ENCODE assay signal across 8 cellular contexts in the genomic region with DNA sequence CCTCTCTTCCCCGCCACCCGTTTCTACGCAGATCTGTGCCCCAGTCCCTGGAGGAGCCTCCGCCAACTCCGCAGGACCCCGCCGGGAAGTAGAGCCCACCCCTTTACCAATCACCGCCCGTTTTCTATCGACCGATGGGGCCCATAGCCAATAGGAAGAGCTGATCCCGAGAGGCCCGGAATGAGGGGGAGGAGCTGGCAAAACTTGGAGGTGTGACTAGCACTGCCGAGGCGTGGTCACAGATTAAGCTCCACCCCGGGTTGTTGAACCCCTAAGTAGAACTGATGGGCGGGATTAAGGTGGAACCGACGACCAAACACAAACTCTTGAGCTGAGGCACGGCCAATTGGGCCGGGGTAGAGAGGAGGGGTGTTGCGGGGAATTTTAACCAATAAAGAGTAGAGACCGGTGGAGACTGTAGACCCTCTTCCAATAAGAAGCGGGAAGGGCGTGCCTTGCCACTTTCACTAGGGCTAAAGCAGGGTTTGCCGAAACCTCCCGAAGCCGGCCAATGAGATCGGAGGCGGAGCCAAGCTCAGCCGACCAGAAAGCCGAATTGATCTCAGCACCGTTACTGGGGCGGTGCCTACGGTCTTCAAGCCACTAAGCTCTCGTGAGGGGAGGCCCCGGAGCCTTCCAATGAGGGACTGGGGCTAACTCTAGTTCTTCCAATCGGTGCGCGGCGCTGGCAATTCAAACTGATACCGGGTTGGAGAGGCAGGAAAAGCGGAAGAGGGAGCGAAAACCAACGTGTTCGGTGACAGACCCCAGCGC. TPM values are rescaled to one million over a fixed set of nuclear protein-coding genes. Genes with fewer than 3 reads are reported as not detected.
DNase-seq lines count a peak whose midpoint lies in the region; ATAC-seq and TF ChIP-seq lines count a peak whose summit lies in the region.
"Not testable (repeated sequence)": the region's sequence is repeated elsewhere in the genome, so short reads cannot be mapped to it uniquely, and the experiment has no call there.

FAM72D (plus strand) TSS at position 691 of the 774 bp plus-strand sequence. CDS start 874 bp downstream, outside the sequence.
SRGAP2B (minus strand) TSS at position 45 of the 774 bp plus-strand sequence. CDS start 2,427 bp downstream, outside the sequence.

- not testable (repeated sequence) for H3K4me1 Mint-ChIP-seq in activated naive CD8-positive, alpha-beta T cell treated with anti-CD3 and anti-CD28 coated beads, Interleukin-2, amount 10 ng/mL, durations not matched to agents 7 days and 5 days; naive thymus-derived CD4-positive, alpha-beta T cell

- H3K27me3 ChIP-seq in NT2/D1 (ENCODE audit: insufficient read depth, insufficient read length); foreskin keratinocyte; naive thymus-derived CD4-positive, alpha-beta T cell (ENCODE audit: control insufficient read depth in 2 of 2, insufficient read depth in 2 of 2, low read length in 2 of 2); tibial artery: not testable (repeated sequence)

- CTCF ChIA-PET in naive thymus-derived CD4-positive, alpha-beta T cell (lab: Charles Lee), result not testable (repeated sequence)

- H3K36me3 Mint-ChIP-seq in activated naive CD8-positive, alpha-beta T cell treated with anti-CD3 and anti-CD28 coated beads, Interleukin-2, amount 10 ng/mL, durations not matched to agents 7 days and 5 days; naive thymus-derived CD4-positive, alpha-beta T cell: not testable (repeated sequence)

- POLR2A ChIA-PET in activated naive CD8-positive, alpha-beta T cell treated with anti-CD3 and anti-CD28 coated beads, Interleukin-2, amount 10 ng/mL, durations not matched to agents 7 days and 5 days (lab: Charles Lee); naive thymus-derived CD4-positive, alpha-beta T cell (lab: Charles Lee): not testable (repeated sequence)

- intact Hi-C loops in naive thymus-derived CD4-positive, alpha-beta T cell (cut with micrococcal nuclease); tibial artery (cut with DNase I; ENCODE audit: low total_unique reads): not testable (repeated sequence)

- not testable (repeated sequence) for H3K9me3 ChIP-seq in NT2/D1 (ENCODE audit: insufficient read depth, low read length); naive thymus-derived CD4-positive, alpha-beta T cell (ENCODE audit: control insufficient read depth in 2 of 3, low read length in 3 of 3); tibial artery

- TF ChIP-seq CTCF in foreskin keratinocyte (conservative IDR thresholded peaks at IDR 0.05); tibial artery (IDR thresholded peaks at IDR 0.05): not testable (repeated sequence)

- not testable (repeated sequence) for H3K9me3 Mint-ChIP-seq in activated naive CD8-positive, alpha-beta T cell treated with anti-CD3 and anti-CD28 coated beads, Interleukin-2, amount 10 ng/mL, durations not matched to agents 7 days and 5 days; naive thymus-derived CD4-positive, alpha-beta T cell

- H3K4me1 ChIP-seq in NT2/D1 (ENCODE audit: insufficient read depth, insufficient read length); foreskin keratinocyte; naive thymus-derived CD4-positive, alpha-beta T cell (ENCODE audit: control insufficient read depth in 2 of 2, insufficient read depth in 2 of 2, low read length in 2 of 2); tibial artery: not testable (repeated sequence)

- H3K27ac ChIP-seq in foreskin keratinocyte; naive thymus-derived CD4-positive, alpha-beta T cell (ENCODE audit: low read depth, low read length): not testable (repeated sequence)
- H3K27ac ChIP-seq in tibial artery, result peak within 1 kb of the TSS in 1 of 2 donors; percentile 67

- not testable (repeated sequence) for DNase-seq in NT2/D1 (ENCODE audit: low read depth, low spot score); activated naive CD8-positive, alpha-beta T cell treated with anti-CD3 and anti-CD28 coated beads, Interleukin-2, amount 10 ng/mL, durations not matched to agents 7 days and 5 days; foreskin keratinocyte; naive thymus-derived CD4-positive, alpha-beta T cell; tibial artery

- not testable (repeated sequence) for H3K27me3 Mint-ChIP-seq in activated naive CD8-positive, alpha-beta T cell treated with anti-CD3 and anti-CD28 coated beads, Interleukin-2, amount 10 ng/mL, durations not matched to agents 7 days and 5 days; naive thymus-derived CD4-positive, alpha-beta T cell

- H3K4me3 Mint-ChIP-seq in activated naive CD8-positive, alpha-beta T cell treated with anti-CD3 and anti-CD28 coated beads, Interleukin-2, amount 10 ng/mL, durations not matched to agents 7 days and 5 days, result peak within 1 kb of the TSS; percentile 94
- H3K4me3 Mint-ChIP-seq in naive thymus-derived CD4-positive, alpha-beta T cell, result peak within 1 kb of the TSS in 4 of 10 donors; percentile 38 to 68 (median 46)

- H3K36me3 ChIP-seq in NT2/D1 (ENCODE audit: insufficient read depth, insufficient read length, low read length); naive thymus-derived CD4-positive, alpha-beta T cell (ENCODE audit: control insufficient read depth in 2 of 3, insufficient read depth in 3 of 3, low read length in 3 of 3); tibial artery: not testable (repeated sequence)

- not testable (repeated sequence) for H3K27ac Mint-ChIP-seq in activated naive CD8-positive, alpha-beta T cell treated with anti-CD3 and anti-CD28 coated beads, Interleukin-2, amount 10 ng/mL, durations not matched to agents 7 days and 5 days; naive thymus-derived CD4-positive, alpha-beta T cell

- ATAC-seq in GM18499 (IDR thresholded peaks at IDR 0.05; ENCODE audit: insufficient read depth, unreplicated experiment) (peak; percentile 84), GM21526 (IDR thresholded peaks at IDR 0.05; ENCODE audit: low FRiP score, unreplicated experiment) (peak; percentile 81), HG03064 (IDR thresholded peaks at IDR 0.05; ENCODE audit: low read depth, unreplicated experiment) (peak; percentile 80), foreskin keratinocyte (peak; percentile 87)
- peak; percentile 87 for ATAC-seq in activated naive CD8-positive, alpha-beta T cell treated with anti-CD3 and anti-CD28 coated beads, Interleukin-2, amount 10 ng/mL, durations not matched to agents 7 days and 5 days (ENCODE audit: low read depth)
- peak; percentile 89 for ATAC-seq in naive thymus-derived CD4-positive, alpha-beta T cell

- H3K4me3 ChIP-seq in NT2/D1 (ENCODE audit: insufficient read length, low read depth) (peak within 1 kb of the TSS; percentile 50), tibial artery (peak within 1 kb of the TSS; percentile 44 to 49)
- H3K4me3 ChIP-seq in naive thymus-derived CD4-positive, alpha-beta T cell (ENCODE audit: low read length), result not testable (repeated sequence)

- peak within 1 kb of the TSS; percentile 50 for H3K9ac ChIP-seq in NT2/D1 (ENCODE audit: insufficient read length, low read depth)

RNA-seq across cellular contexts. Expression of gene FAM72D, which starts in this region (rescaled TPM):
- total RNA-seq in activated naive CD8-positive, alpha-beta T cell treated with anti-CD3 and anti-CD28 coated beads, Interleukin-2, amount 10 ng/mL, durations not matched to agents 7 days and 5 days, result 10 to 100 TPM; 11.1 to 11.6 TPM
- total RNA-seq in foreskin keratinocyte, result 2.7 and 4.8 TPM in 2 replicates
- polyA plus RNA-seq in foreskin keratinocyte, result 2.1 and 3.7 TPM in 2 replicates
- 1 to 10 TPM in 1 of 5 experiments, not detected in 4; 4.9 TPM for total RNA-seq in naive thymus-derived CD4-positive, alpha-beta T cell
- not detected for polyA plus RNA-seq in naive thymus-derived CD4-positive, alpha-beta T cell

RNA-seq across cellular contexts. Expression of gene SRGAP2B, which starts in this region (rescaled TPM):
- 10 to 100 TPM; 31.7 TPM for total RNA-seq in activated naive CD8-positive, alpha-beta T cell treated with anti-CD3 and anti-CD28 coated beads, Interleukin-2, amount 10 ng/mL, durations not matched to agents 7 days and 5 days
- 20.6 and 26.9 TPM in 2 replicates for total RNA-seq in foreskin keratinocyte
- 3.2 and 4.6 TPM in 2 replicates for polyA plus RNA-seq in foreskin keratinocyte
- 10 to 100 TPM in 4 of 5 experiments, 1 to 10 TPM in 1; 9.3 to 37.3 (median 23.7) TPM for total RNA-seq in naive thymus-derived CD4-positive, alpha-beta T cell
- 1 to 10 TPM in 1 of 2 donors, under 1 TPM in 1; 0.85 to 2.3 TPM for polyA plus RNA-seq in naive thymus-derived CD4-positive, alpha-beta T cell
